In the genomic region with DNA sequence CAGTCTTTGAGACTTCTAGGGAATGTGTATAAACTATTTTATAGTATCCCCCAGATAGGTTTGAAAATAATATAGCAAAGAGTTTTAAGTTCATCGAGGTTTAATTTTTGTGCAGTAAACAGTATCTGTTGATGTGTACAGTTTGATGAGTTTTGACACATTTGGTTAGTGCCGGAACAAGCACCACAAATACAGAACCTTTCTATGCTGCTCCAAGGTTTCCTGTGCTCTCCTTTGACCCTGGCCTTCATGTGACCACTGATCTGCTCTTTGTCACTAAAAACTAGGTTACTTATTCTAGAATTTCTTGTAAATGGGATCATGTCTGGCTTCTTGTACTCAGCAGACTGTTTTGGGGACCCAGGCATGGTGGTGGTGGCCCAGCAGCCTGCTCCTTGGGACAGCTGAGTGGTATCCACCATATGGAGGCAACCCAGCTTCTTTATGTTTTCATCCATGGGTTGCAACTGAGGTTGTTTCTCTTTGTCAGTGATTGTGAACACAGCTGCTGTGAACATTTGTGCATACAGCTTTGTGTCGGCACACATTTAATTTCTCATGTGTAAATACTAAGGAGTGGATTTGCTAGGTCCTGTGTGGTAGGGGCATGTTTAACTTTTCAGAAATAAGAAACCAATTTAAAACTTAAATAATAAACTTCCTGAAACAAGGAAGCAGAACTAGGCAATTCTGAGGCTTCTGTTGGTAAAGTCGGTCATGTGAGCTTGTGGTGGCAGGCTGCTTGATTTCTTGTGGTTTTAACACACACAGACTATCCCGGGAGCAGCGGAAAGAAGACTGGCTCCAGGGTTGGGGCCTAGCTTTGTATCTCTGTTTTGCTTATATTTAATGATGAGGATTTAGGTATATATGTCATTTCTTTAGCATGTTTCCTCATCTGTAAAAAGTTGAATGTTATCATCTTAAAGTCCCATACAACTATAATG, we compare ENCODE assay signal across 17 cellular contexts.
A peak's percentile ranks its signal among the peaks of the same experiment; 100 is the strongest.
DNase-seq lines count a peak whose midpoint lies in the region; ATAC-seq and TF ChIP-seq lines count a peak whose summit lies in the region.
"Had no signal": no experiment of that assay in that cellular context is flagged by ENCODE, and none has a peak within 500 bp of the region (broad histone marks: within the 10 kb centered on the region; RNA-seq: fewer than 3 reads in every experiment).

No MANE protein-coding gene starts in this region.

- TF ChIP-seq POLR2A in testis (IDR thresholded peaks at IDR 0.05) = no peak

- intact Hi-C loops in activated CD4-positive, alpha-beta T cell treated with anti-CD3 and anti-CD28 coated beads for 36 hours (cut with DNase I, micrococcal nuclease) = loop anchor here in 1 of 2 experiments (10.0 kb wide), 1 partner anchor 64 kb away; no protein-coding TSS in a partner anchor
- intact Hi-C loops in mammary epithelial cell (cut with micrococcal nuclease) = no loop called here
- intact Hi-C loops in testis (cut with DNase I; ENCODE audit: low total_unique reads) = no loop called here

- H3K9me3 Mint-ChIP-seq in activated CD4-positive, alpha-beta T cell treated with anti-CD3 and anti-CD28 coated beads for 36 hours (ENCODE audit: low read depth) = no peaks in the 10 kb centered on the region
- H3K9me3 Mint-ChIP-seq in neural progenitor cell = peaks cover 13% of the 10 kb centered on the region
- H3K9me3 Mint-ChIP-seq: activated CD4-positive, alpha-beta memory T cell treated with anti-CD3 and anti-CD28 coated beads, Interleukin-2, amount 10 ng/mL, durations not matched to agents 7 days and 5 days; nephron progenitor cell had no signal

- TF ChIP-seq CTCF in mammary epithelial cell (conservative IDR thresholded peaks at IDR 0.05 in 1 of 2, IDR thresholded peaks at IDR 0.05 in 1 of 2; ENCODE audit: extremely low read depth in 1 of 2, insufficient read depth in 1 of 2, low read depth in 1 of 2, low read length in 2 of 2) = no peak
- TF ChIP-seq CTCF in testis (IDR thresholded peaks at IDR 0.05) = no peak
- TF ChIP-seq CTCF in neural progenitor cell (IDR thresholded peaks at IDR 0.05) = no peak

- no peaks in the 10 kb centered on the region for H3K36me3 Mint-ChIP-seq in activated CD4-positive, alpha-beta T cell treated with anti-CD3 and anti-CD28 coated beads for 36 hours (ENCODE audit: low read depth)
- no peaks in the 10 kb centered on the region for H3K36me3 Mint-ChIP-seq in neural progenitor cell

- H3K27ac ChIP-seq in mammary epithelial cell (ENCODE audit: insufficient read depth, low read depth, low read length) = peak overlapping the region; percentile 60
- H3K27ac ChIP-seq in testis = no peak overlapping the region
- H3K27ac ChIP-seq in neural progenitor cell = no peak overlapping the region
- H3K27ac ChIP-seq: A549, tibial artery had no signal

- CTCF ChIA-PET in activated CD4-positive, alpha-beta T cell treated with anti-CD3 and anti-CD28 coated beads for 36 hours (lab: Charles Lee) = no interaction called here
- CTCF ChIA-PET in mammary epithelial cell (lab: Charles Lee; ENCODE audit: low non-redundant PET) = no interaction called here

- no TSS peak for BruUV-seq in mammary epithelial cell (replicated peaks; lab: Mats Ljungman, UMichigan)

- H3K9ac ChIP-seq in mammary epithelial cell (ENCODE audit: insufficient read depth, low read length) = no peak overlapping the region
- H3K9ac ChIP-seq in neural progenitor cell = no peak overlapping the region

- H3K79me2 ChIP-seq in mammary epithelial cell (ENCODE audit: insufficient read depth, low read length) = no peaks in the 10 kb centered on the region
- H3K79me2 ChIP-seq in neural progenitor cell (ENCODE audit: low read depth) = no peaks in the 10 kb centered on the region

- H3K4me2 ChIP-seq in mammary epithelial cell (ENCODE audit: insufficient read depth, low read depth, low read length) = no peak overlapping the region
- no peak overlapping the region for H3K4me2 ChIP-seq in neural progenitor cell
- H3K4me2 ChIP-seq: A549 had no signal

- DNase-seq in activated CD4-positive, alpha-beta T cell treated with anti-CD3 and anti-CD28 coated beads for 36 hours = no peak
- DNase-seq in activated CD4-positive, alpha-beta T cell treated with anti-CD3 and anti-CD28 coated beads, Interleukin-2, amount 50 U/mL, for 1 hour = no peak
- DNase-seq in NCI-H774 (lab: John Stamatoyannopoulos, UW) (peak; percentile 44), mammary epithelial cell (no peak), testis (peak; percentile 49), neural progenitor cell (ENCODE audit: low spot score) (no peak), GM19238 (ENCODE audit: insufficient read length, low spot score) (no peak)
- no peak for DNase-seq in activated CD4-positive, alpha-beta T cell treated with anti-CD3 and anti-CD28 coated beads for 4 hours
- DNase-seq: activated CD4-positive, alpha-beta memory T cell treated with anti-CD3 and anti-CD28 coated beads, Interleukin-2, amount 10 ng/mL, durations not matched to agents 7 days and 5 days; activated naive CD4-positive, alpha-beta T cell; MM.1S; nephron progenitor cell had no signal

- H3K4me1 Mint-ChIP-seq in activated CD4-positive, alpha-beta T cell treated with anti-CD3 and anti-CD28 coated beads for 36 hours = peaks cover 8% of the 10 kb centered on the region
- H3K4me1 Mint-ChIP-seq in neural progenitor cell = no peaks in the 10 kb centered on the region
- H3K4me1 Mint-ChIP-seq: nephron progenitor cell had no signal

- 96% methylated on average over 6 of the region's 6 CpGs for WGBS in mammary epithelial cell (ENCODE audit: low coverage, missing lambda C conversion rate)
- WGBS in testis, 2 donors = 83 to 89% methylated on average over 6 of the region's 6 CpGs

- H3K4me3 Mint-ChIP-seq in activated CD4-positive, alpha-beta T cell treated with anti-CD3 and anti-CD28 coated beads for 36 hours = no peak overlapping the region
- H3K4me3 Mint-ChIP-seq in neural progenitor cell = no peak overlapping the region
- H3K4me3 Mint-ChIP-seq: activated CD4-positive, alpha-beta memory T cell treated with anti-CD3 and anti-CD28 coated beads, Interleukin-2, amount 10 ng/mL, durations not matched to agents 7 days and 5 days; nephron progenitor cell; T-helper 1 cell treated with Interleukin-12 subunit alpha and Interleukin-12 subunit beta and Interleukin-4 antibody, amounts not matched to agents 30 μg/mL and 1 μg/mL, for 36 hours had no signal

- ATAC-seq in activated CD4-positive, alpha-beta T cell treated with anti-CD3 and anti-CD28 coated beads for 36 hours = peak; percentile 30
- ATAC-seq: A549, GM12878 had no signal

- H3K36me3 ChIP-seq in mammary epithelial cell (ENCODE audit: insufficient read depth, low read length) = no peaks in the 10 kb centered on the region
- no peaks in the 10 kb centered on the region for H3K36me3 ChIP-seq in testis (ENCODE audit: low read depth, missing control alignments)
- no peaks in the 10 kb centered on the region for H3K36me3 ChIP-seq in neural progenitor cell
- H3K36me3 ChIP-seq: tibial artery had no signal

- no peak overlapping the region for H3K27ac Mint-ChIP-seq in activated CD4-positive, alpha-beta T cell treated with anti-CD3 and anti-CD28 coated beads for 36 hours
- no peak overlapping the region for H3K27ac Mint-ChIP-seq in neural progenitor cell
- H3K27ac Mint-ChIP-seq: activated CD4-positive, alpha-beta memory T cell treated with anti-CD3 and anti-CD28 coated beads, Interleukin-2, amount 10 ng/mL, durations not matched to agents 7 days and 5 days; nephron progenitor cell; T-helper 1 cell treated with Interleukin-12 subunit alpha and Interleukin-12 subunit beta and Interleukin-4 antibody, amounts not matched to agents 30 μg/mL and 1 μg/mL, for 36 hours had no signal

- H4K20me1 ChIP-seq in mammary epithelial cell (ENCODE audit: insufficient read depth, low read length) (no peaks in the 10 kb centered on the region), neural progenitor cell (ENCODE audit: low read depth) (no peaks in the 10 kb centered on the region)

- POLR2A ChIA-PET in activated CD4-positive, alpha-beta T cell treated with anti-CD3 and anti-CD28 coated beads for 36 hours (lab: Charles Lee) = no interaction called here

- no peaks in the 10 kb centered on the region for H3K27me3 ChIP-seq in mammary epithelial cell (ENCODE audit: insufficient read depth, low read length)
- no peaks in the 10 kb centered on the region for H3K27me3 ChIP-seq in testis
- no peaks in the 10 kb centered on the region for H3K27me3 ChIP-seq in neural progenitor cell
- H3K27me3 ChIP-seq: tibial artery had no signal

- H3K9me3 ChIP-seq in mammary epithelial cell (replicated peaks; ENCODE audit: insufficient read depth, low read length) = peaks cover 22% of the 10 kb centered on the region
- no peaks in the 10 kb centered on the region for H3K9me3 ChIP-seq in testis
- H3K9me3 ChIP-seq in neural progenitor cell (ENCODE audit: low read depth) = no peaks in the 10 kb centered on the region
- H3K9me3 ChIP-seq: tibial artery had no signal

- in situ Hi-C loops in mammary epithelial cell (cut with MboI; ENCODE audit: low sequenced_read_pairs in 2 of 2) = no loop called here

- H2AFZ ChIP-seq in mammary epithelial cell (ENCODE audit: low read depth, low read length) = no peak overlapping the region
- H2AFZ ChIP-seq in neural progenitor cell (replicated peaks) = no peak overlapping the region

- H3K4me3 ChIP-seq in mammary epithelial cell (replicated peaks in 1 of 3; ENCODE audit: insufficient read depth in 1 of 3, low read depth in 2 of 3, low read length in 3 of 3) (no peak overlapping the region), testis (no peak overlapping the region), neural progenitor cell (no peak overlapping the region)
- H3K4me3 ChIP-seq: A549, GM12878, skin epidermis, tibial artery had no signal

- H3K4me1 ChIP-seq in mammary epithelial cell (ENCODE audit: insufficient read depth, low read length) (peaks cover 9% of the 10 kb centered on the region), testis (no peaks in the 10 kb centered on the region), neural progenitor cell (no peaks in the 10 kb centered on the region)
- H3K4me1 ChIP-seq: A549, tibial artery had no signal

- dilution Hi-C loops in mammary epithelial cell (cut with HindIII; ENCODE audit: low sequenced_read_pairs) = no loop called here

- H3K27me3 Mint-ChIP-seq in activated CD4-positive, alpha-beta T cell treated with anti-CD3 and anti-CD28 coated beads for 36 hours = no peaks in the 10 kb centered on the region
- H3K27me3 Mint-ChIP-seq in neural progenitor cell (ENCODE audit: insufficient read depth, low read depth) = peaks cover 4% of the 10 kb centered on the region

- H3F3A ChIP-seq in neural progenitor cell (ENCODE audit: low read depth) = no peaks in the 10 kb centered on the region

Comparison
In these comparisons a context has a peak if more than half of its experiments do, and no peak if none do; other contexts are left out.
1. DNase-seq: peak in NCI-H774 (single experiment) and testis (single experiment); none in activated CD4-positive, alpha-beta T cell treated with anti-CD3 and anti-CD28 coated beads for 36 hours (single experiment), activated CD4-positive, alpha-beta T cell treated with anti-CD3 and anti-CD28 coated beads, Interleukin-2, amount 50 U/mL, for 1 hour (single experiment), mammary epithelial cell (single experiment), neural progenitor cell (single experiment), GM19238 (single experiment) and activated CD4-positive, alpha-beta T cell treated with anti-CD3 and anti-CD28 coated beads for 4 hours (0 of 2).